8 cellular contexts compared by ENCODE assay signal in genomic region chr11:114399903-114400221, GRCh38. TPM values are rescaled to one million over a fixed set of nuclear protein-coding genes. Genes with fewer than 3 reads are reported as not detected.
A peak's percentile ranks its signal among the peaks of the same experiment; 100 is the strongest.
DNase-seq lines count a peak whose midpoint lies in the region; ATAC-seq and TF ChIP-seq lines count a peak whose summit lies in the region.

No MANE protein-coding gene starts in this region.

- CTCF ChIA-PET in activated naive CD4-positive, alpha-beta T cell treated with anti-CD3 and anti-CD28 coated beads, Interleukin-2, amount 10 ng/mL, durations not matched to agents 7 days and 5 days (lab: Charles Lee), result no interaction called here

- H3K4me1 ChIP-seq in left lung (peaks cover 19 to 66% of the 10 kb centered on the region in 2 donors), thoracic aorta (ENCODE audit: control insufficient read depth in 1 of 2, low read depth in 2 of 2) (peaks cover 37 to 48% of the 10 kb centered on the region in 2 donors)

- ATAC-seq in HG02973 (IDR thresholded peaks at IDR 0.05; ENCODE audit: unreplicated experiment) (peak; percentile 30), left lung (peak; percentile 73), thoracic aorta (ENCODE audit: insufficient number of reproducible peaks, low FRiP score, low read depth) (peak; percentile 17), HG03469 (IDR thresholded peaks at IDR 0.05; ENCODE audit: unreplicated experiment) (no peak)

- H3K36me3 Mint-ChIP-seq in activated naive CD4-positive, alpha-beta T cell treated with anti-CD3 and anti-CD28 coated beads, Interleukin-2, amount 10 ng/mL, durations not matched to agents 7 days and 5 days, result peaks cover 33% of the 10 kb centered on the region

- H3K36me3 ChIP-seq in brain microvascular endothelial cell (replicated peaks) (peaks cover 2% of the 10 kb centered on the region), left lung (peaks cover 0 to 5% of the 10 kb centered on the region in 2 donors), thoracic aorta (peaks cover under 1% of the 10 kb centered on the region)

- H3K4me3 Mint-ChIP-seq in activated naive CD4-positive, alpha-beta T cell treated with anti-CD3 and anti-CD28 coated beads, Interleukin-2, amount 10 ng/mL, durations not matched to agents 7 days and 5 days, result peak overlapping the region; percentile 96

- H3K27ac ChIP-seq in brain microvascular endothelial cell (peak overlapping the region; percentile 99), left lung (peak overlapping the region; percentile 99), thoracic aorta (peak overlapping the region; percentile 98 to 99)

- H3K27me3 ChIP-seq in brain microvascular endothelial cell (replicated peaks), result no peaks in the 10 kb centered on the region
- no peaks in the 10 kb centered on the region for H3K27me3 ChIP-seq in left lung
- H3K27me3 ChIP-seq in thoracic aorta (replicated peaks; ENCODE audit: insufficient read depth), result no peaks in the 10 kb centered on the region

- no peaks in the 10 kb centered on the region for H3K9me3 Mint-ChIP-seq in activated naive CD4-positive, alpha-beta T cell treated with anti-CD3 and anti-CD28 coated beads, Interleukin-2, amount 10 ng/mL, durations not matched to agents 7 days and 5 days

- DNase-seq in activated naive CD4-positive, alpha-beta T cell treated with anti-CD3 and anti-CD28 coated beads, Interleukin-2, amount 10 ng/mL, durations not matched to agents 7 days and 5 days, result no peak
- DNase-seq in activated naive CD4-positive, alpha-beta T cell treated with anti-CD3 and anti-CD28 coated beads, Interleukin-2, amount 50 U/mL, for 16 hours, result no peak
- DNase-seq in NCI-H2227 treated with DMSO at 0.1 percent for 48 hours (lab: John Stamatoyannopoulos, UW) (peak; percentile 66), brain microvascular endothelial cell (no peak), left lung (peak in 1 of 2 donors; percentile 91), thoracic aorta (ENCODE audit: low spot score) (peak; percentile 11)

- H3K9me3 ChIP-seq in left lung, result no peaks in the 10 kb centered on the region
- no peaks in the 10 kb centered on the region for H3K9me3 ChIP-seq in thoracic aorta

- peaks cover 35% of the 10 kb centered on the region for H3K4me1 Mint-ChIP-seq in activated naive CD4-positive, alpha-beta T cell treated with anti-CD3 and anti-CD28 coated beads, Interleukin-2, amount 10 ng/mL, durations not matched to agents 7 days and 5 days

- peaks cover 4% of the 10 kb centered on the region for H3K27me3 Mint-ChIP-seq in activated naive CD4-positive, alpha-beta T cell treated with anti-CD3 and anti-CD28 coated beads, Interleukin-2, amount 10 ng/mL, durations not matched to agents 7 days and 5 days

- in situ Hi-C loops in brain microvascular endothelial cell (cut with HindIII; ENCODE audit: low pct_ligation_motif_present, low sequenced_read_pairs), result no loop called here

- H3K4me3 ChIP-seq in brain microvascular endothelial cell (ENCODE audit: low read depth, low read length) (peak overlapping the region; percentile 95), left lung (peak overlapping the region; percentile 59 to 72), thoracic aorta (peak overlapping the region; percentile 98)

- TF ChIP-seq CTCF in brain microvascular endothelial cell (IDR thresholded peaks at IDR 0.05; ENCODE audit: low read depth, low read length, missing control alignments) (no peak), left lung (IDR thresholded peaks at IDR 0.05) (no peak), thoracic aorta (IDR thresholded peaks at IDR 0.05) (no peak)

- intact Hi-C loops in left lung (cut with DNase I), result no loop called here

- H3K27ac Mint-ChIP-seq in activated naive CD4-positive, alpha-beta T cell treated with anti-CD3 and anti-CD28 coated beads, Interleukin-2, amount 10 ng/mL, durations not matched to agents 7 days and 5 days, result peak overlapping the region; percentile 98

RNA-seq across cellular contexts. Expression of gene C11orf71, which starts 0.4 kb away (rescaled TPM):
- total RNA-seq in left lung (1 to 10 TPM; 6.5 to 8.8 TPM), thoracic aorta (1 to 10 TPM; 2.9 to 4.1 TPM)

RNA-seq across cellular contexts. Expression of gene RBM7, which starts 0.6 kb away (rescaled TPM):
- 10 to 100 TPM; 28.7 to 32.0 TPM for total RNA-seq in left lung
- total RNA-seq in thoracic aorta, result 10 to 100 TPM; 10.0 to 39.4 TPM

RNA-seq across cellular contexts. Expression of gene REXO2, which starts 39.4 kb away (rescaled TPM):
- total RNA-seq in left lung (10 to 100 TPM; 77.0 to 97.1 TPM), thoracic aorta (100 to 1,000 TPM; 101 to 177 TPM)

Comparison
In these comparisons a context has a peak if more than half of its experiments do, and no peak if none do; other contexts are left out.
1. DNase-seq: peak in NCI-H2227 treated with DMSO at 0.1 percent for 48 hours (single experiment) and thoracic aorta (single experiment); none in activated naive CD4-positive, alpha-beta T cell treated with anti-CD3 and anti-CD28 coated beads, Interleukin-2, amount 10 ng/mL, durations not matched to agents 7 days and 5 days (single experiment), activated naive CD4-positive, alpha-beta T cell treated with anti-CD3 and anti-CD28 coated beads, Interleukin-2, amount 50 U/mL, for 16 hours (single experiment) and brain microvascular endothelial cell (single experiment).
2. Peak in every context shown above with its lines, with median percentiles within 50 percentile points of each other: H3K27ac ChIP-seq and H3K4me3 ChIP-seq.